In the genomic region with DNA sequence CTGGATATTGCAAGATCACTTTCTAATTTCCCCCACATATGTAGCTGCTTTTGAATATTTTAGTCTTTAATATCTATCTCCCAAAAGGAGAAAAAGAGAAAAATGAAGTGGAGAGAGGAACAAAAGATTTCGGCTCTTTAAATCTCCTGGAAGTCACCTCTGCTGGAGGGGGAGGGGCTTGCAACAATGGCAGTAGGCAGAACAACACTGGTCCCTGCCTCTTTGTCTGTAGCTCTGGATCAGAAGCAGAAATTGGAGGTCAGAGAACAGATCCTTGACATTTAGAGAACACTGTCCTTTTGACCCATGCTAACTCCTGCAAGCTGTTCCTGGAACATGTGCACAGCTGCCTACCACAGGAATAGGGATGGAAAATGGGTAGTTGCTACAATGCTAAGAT, we compare ENCODE assay signal across 20 cellular contexts.
DNase-seq lines count a peak whose midpoint lies in the region; FAIRE-seq and TF ChIP-seq lines count a peak whose summit lies in the region.
"Had no signal": no experiment of that assay in that cellular context is flagged by ENCODE, and none has a peak within 500 bp of the region (broad histone marks: within the 10 kb centered on the region; RNA-seq: fewer than 3 reads in every experiment).

No MANE protein-coding gene starts in this region.

- peak overlapping the region; percentile 70 for H2AFZ ChIP-seq in neural progenitor cell (replicated peaks)

- no peak for FAIRE-seq in small intestine (lab: Jason Lieb, UNC)
- FAIRE-seq: A549, GM12878 had no signal

- H3K79me2 ChIP-seq in neural progenitor cell (ENCODE audit: low read depth) = no peaks in the 10 kb centered on the region

- H3K27me3 ChIP-seq in HUES64 (ENCODE audit: insufficient read depth, low read length) (no peaks in the 10 kb centered on the region), neural progenitor cell (no peaks in the 10 kb centered on the region), vagina (no peaks in the 10 kb centered on the region), small intestine (ENCODE audit: control insufficient read depth in 2 of 2, insufficient read depth in 2 of 2, low read length in 2 of 2) (no peaks in the 10 kb centered on the region)

- no peak for TF ChIP-seq POLR2A in vagina (IDR thresholded peaks at IDR 0.05)

- peak; percentile 52 for DNase-seq in SK-N-DZ (ENCODE audit: low spot score)
- peak; percentile 2 for DNase-seq in iPS DF 4.7 (ENCODE audit: extremely low read depth, low spot score)
- DNase-seq in neural progenitor cell (ENCODE audit: low spot score) = peak; percentile 71
- no peak for DNase-seq in glomerular visceral epithelial cell (ENCODE audit: extremely low spot score)
- no peak for DNase-seq in vagina (ENCODE audit: extremely low spot score in 2 of 2)
- DNase-seq in small intestine = no peak
- no peak for DNase-seq in RKO (ENCODE audit: low spot score)
- DNase-seq: CD4-positive, CD25-positive, alpha-beta regulatory T cell; DMS79; HCEC 1CT; NCI-H1105; NCI-H2029 treated with DMSO at 0.1 percent for 48 hours; NCI-H510A; NCI-H774; OCI-M1; Right ventricle myocardium superior had no signal

- no peak for TF ChIP-seq CTCF in neural progenitor cell (IDR thresholded peaks at IDR 0.05)
- TF ChIP-seq CTCF in vagina (IDR thresholded peaks at IDR 0.05) = no peak

- H3K4me1 ChIP-seq in HUES64 (ENCODE audit: insufficient read depth, low read length) (peaks cover 28% of the 10 kb centered on the region), neural progenitor cell (peaks cover 20% of the 10 kb centered on the region), vagina (no peaks in the 10 kb centered on the region), small intestine (ENCODE audit: control insufficient read depth in 2 of 2, insufficient read depth in 1 of 2, low read depth in 1 of 2, low read length in 1 of 2) (no peaks in the 10 kb centered on the region)
- H3K4me1 ChIP-seq: A549 had no signal

- H3K4me3 Mint-ChIP-seq in neural progenitor cell = no peak overlapping the region
- H3K4me3 Mint-ChIP-seq: CD4-positive, CD25-positive, alpha-beta regulatory T cell; IgD-negative memory B cell had no signal

- peak overlapping the region; percentile 42 for H3K4me2 ChIP-seq in neural progenitor cell
- H3K4me2 ChIP-seq: A549 had no signal

- H3K27me3 Mint-ChIP-seq in neural progenitor cell (ENCODE audit: insufficient read depth, low read depth) = peaks cover 13% of the 10 kb centered on the region

- H3K9me3 ChIP-seq in HUES64 (ENCODE audit: insufficient read depth, low read depth, low read length) = no peaks in the 10 kb centered on the region
- no peaks in the 10 kb centered on the region for H3K9me3 ChIP-seq in neural progenitor cell (ENCODE audit: low read depth)
- no peaks in the 10 kb centered on the region for H3K9me3 ChIP-seq in vagina
- H3K9me3 ChIP-seq in small intestine (ENCODE audit: control insufficient read depth, low read depth) = no peaks in the 10 kb centered on the region
- H3K9me3 ChIP-seq: A549 had no signal

- intact Hi-C loops in vagina (cut with DNase I) = no loop called here

- H3K27ac Mint-ChIP-seq in neural progenitor cell = peak overlapping the region; percentile 1
- H3K27ac Mint-ChIP-seq: CD4-positive, CD25-positive, alpha-beta regulatory T cell; IgD-negative memory B cell had no signal

- peaks cover 8% of the 10 kb centered on the region for H3K4me1 Mint-ChIP-seq in neural progenitor cell
- H3K4me1 Mint-ChIP-seq: CD4-positive, CD25-positive, alpha-beta regulatory T cell; IgD-negative memory B cell had no signal

- no peaks in the 10 kb centered on the region for H3K9me3 Mint-ChIP-seq in neural progenitor cell
- H3K9me3 Mint-ChIP-seq: CD4-positive, CD25-positive, alpha-beta regulatory T cell had no signal

- no peaks in the 10 kb centered on the region for H4K20me1 ChIP-seq in neural progenitor cell (ENCODE audit: low read depth)

- H3K36me3 ChIP-seq in HUES64 (ENCODE audit: insufficient read depth, low read length) (no peaks in the 10 kb centered on the region), neural progenitor cell (no peaks in the 10 kb centered on the region), vagina (no peaks in the 10 kb centered on the region), small intestine (ENCODE audit: control insufficient read depth in 2 of 2, insufficient read depth in 2 of 2, low read length in 2 of 2) (no peaks in the 10 kb centered on the region)

- H3K27ac ChIP-seq in HUES64 (ENCODE audit: low read depth, low read length) (no peak overlapping the region; the same call in 1 of the 2 replicates), neural progenitor cell (no peak overlapping the region), vagina (no peak overlapping the region), small intestine (ENCODE audit: low read depth in 1 of 2, low read length in 1 of 2) (no peak overlapping the region)
- H3K27ac ChIP-seq: A549 had no signal

- H3K9ac ChIP-seq in HUES64 (ENCODE audit: low read depth, low read length) (peak overlapping the region; percentile 32; the same call in 1 of the 2 replicates), neural progenitor cell (no peak overlapping the region)

- H3K4me3 ChIP-seq in HUES64 (ENCODE audit: low read length) = no peak overlapping the region
- no peak overlapping the region for H3K4me3 ChIP-seq in neural progenitor cell
- H3K4me3 ChIP-seq in vagina = no peak overlapping the region
- no peak overlapping the region for H3K4me3 ChIP-seq in small intestine (ENCODE audit: low read depth in 1 of 2, low read length in 2 of 2)
- H3K4me3 ChIP-seq: A549, GM12878 had no signal

- no peaks in the 10 kb centered on the region for H3K36me3 Mint-ChIP-seq in neural progenitor cell
- H3K36me3 Mint-ChIP-seq: CD4-positive, CD25-positive, alpha-beta regulatory T cell had no signal

- WGBS in HUES64 = 50% methylated on average over 1 of the region's 1 CpG
- WGBS in small intestine, 3 donors = 51 to 71% (median 56%) methylated on average over 1 of the region's 1 CpG

- H3F3A ChIP-seq in neural progenitor cell (ENCODE audit: low read depth) = peaks cover 4% of the 10 kb centered on the region

Comparison
In these comparisons a context has a peak if more than half of its experiments do, and no peak if none do; other contexts are left out.
1. DNase-seq: peak in SK-N-DZ (single experiment), iPS DF 4.7 (single experiment) and neural progenitor cell (single experiment); none in glomerular visceral epithelial cell (single experiment), vagina (0 of 2), small intestine (single experiment) and RKO (single experiment).